1 cellular context compared by ENCODE assay signal in the genomic region with DNA sequence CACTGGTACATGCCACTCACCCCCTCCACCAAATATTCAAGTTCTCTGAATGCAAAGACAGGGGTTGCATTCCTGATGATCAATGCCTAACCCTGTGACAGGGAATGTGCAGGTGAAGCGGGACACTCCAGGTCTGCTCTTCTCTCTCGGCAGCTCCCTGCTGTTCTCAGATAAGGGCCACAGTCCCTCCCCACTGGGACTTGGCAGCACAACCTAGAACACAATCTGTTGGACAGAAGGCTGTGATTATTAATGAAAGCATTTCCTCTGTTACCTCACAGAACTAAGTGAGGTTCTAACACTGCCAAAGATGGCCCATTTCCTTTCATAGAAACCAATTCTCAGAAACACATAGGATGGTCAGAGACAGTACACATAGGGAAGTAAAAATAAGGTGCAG.
TF ChIP-seq lines count a peak whose summit lies in the region.

No MANE protein-coding gene starts in this region.

TF ChIP-seq in HCT116, 20 proteins besides CTCF, POLR2A, EP300 and RAD21:
- TF ChIP-seq POLR2AphosphoS5 (IDR thresholded peaks at IDR 0.05; ENCODE audit: low read depth, low read length) (no peak), CEBPB (IDR thresholded peaks at IDR 0.05; ENCODE audit: low read depth) (no peak), SP1 (IDR thresholded peaks at IDR 0.05; ENCODE audit: low read depth) (no peak), TCF7L2 (IDR thresholded peaks at IDR 0.05; ENCODE audit: borderline replicate concordance, extremely low read depth, insufficient read depth, insufficient read length) (no peak), EGR1 (IDR thresholded peaks at IDR 0.05; ENCODE audit: low read depth) (no peak), SIN3A (IDR thresholded peaks at IDR 0.05; ENCODE audit: low read depth) (no peak)
- TF ChIP-seq, protein P1, sequence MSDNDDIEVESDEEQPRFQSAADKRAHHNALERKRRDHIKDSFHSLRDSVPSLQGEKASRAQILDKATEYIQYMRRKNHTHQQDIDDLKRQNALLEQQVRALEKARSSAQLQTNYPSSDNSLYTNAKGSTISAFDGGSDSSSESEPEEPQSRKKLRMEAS (IDR thresholded peaks at IDR 0.05), result no peak
- TF ChIP-seq, protein P2, sequence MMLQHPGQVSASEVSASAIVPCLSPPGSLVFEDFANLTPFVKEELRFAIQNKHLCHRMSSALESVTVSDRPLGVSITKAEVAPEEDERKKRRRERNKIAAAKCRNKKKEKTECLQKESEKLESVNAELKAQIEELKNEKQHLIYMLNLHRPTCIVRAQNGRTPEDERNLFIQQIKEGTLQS (IDR thresholded peaks at IDR 0.05), result no peak
